Comparison of ENCODE assay signal across 24 cellular contexts in the genomic region with DNA sequence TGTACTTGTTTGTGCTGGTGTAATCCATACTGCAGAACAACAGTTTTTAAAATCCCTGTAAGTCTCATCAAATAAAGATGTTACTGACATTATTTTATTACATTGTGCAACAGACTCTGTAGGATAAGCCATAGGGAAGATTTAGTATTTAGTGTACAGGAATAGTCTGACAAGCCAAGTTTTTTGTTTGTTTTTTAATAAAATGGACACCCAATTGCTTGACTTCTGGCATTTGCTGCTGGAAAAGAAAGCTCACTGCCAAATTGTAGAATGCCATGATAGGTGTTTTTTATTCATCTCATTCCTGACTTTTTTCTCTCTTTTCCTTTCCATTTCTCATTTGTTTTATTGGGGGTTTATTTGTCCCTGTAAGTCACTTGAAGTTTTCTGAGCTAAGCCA.
"Had no signal": no experiment of that assay in that cellular context is flagged by ENCODE, and none has a peak within 500 bp of the region (broad histone marks: within the 10 kb centered on the region; RNA-seq: fewer than 3 reads in every experiment).

No MANE protein-coding gene starts in this region.

- DNase-seq: colonic mucosa; cortex of kidney; dermis blood vessel endothelial cell; dorsolateral prefrontal cortex; effector CD4-positive, alpha-beta T cell; effector CD8-positive, alpha-beta T cell; effector memory CD4-positive, alpha-beta T cell; effector memory CD8-positive, alpha-beta T cell; endodermal cell; erythroblast; esophagus squamous epithelium; foreskin fibroblast; foreskin keratinocyte; foreskin melanocyte; gastrocnemius medialis; glutamatergic neuron; head of caudate nucleus had no signal

- ATAC-seq: effector memory CD8-positive, alpha-beta T cell; esophagus mucosa; foreskin keratinocyte; gastrocnemius medialis; gastroesophageal sphincter had no signal

- H3K4me3 ChIP-seq: colonic mucosa, coronary artery, dorsolateral prefrontal cortex, esophagus muscularis mucosa, esophagus squamous epithelium, gastrocnemius medialis, gastroesophageal sphincter, heart left ventricle, heart right ventricle had no signal

- H3K27ac ChIP-seq: colonic mucosa, coronary artery, dorsolateral prefrontal cortex, epithelial cell of prostate, esophagus muscularis mucosa, esophagus squamous epithelium, foreskin keratinocyte, gastrocnemius medialis, gastroesophageal sphincter, heart right ventricle had no signal

- H3K4me1 ChIP-seq: colonic mucosa, esophagus muscularis mucosa, esophagus squamous epithelium, foreskin keratinocyte, gastrocnemius medialis, gastroesophageal sphincter had no signal

- H3K9me3 ChIP-seq: colonic mucosa, esophagus muscularis mucosa, esophagus squamous epithelium, gastrocnemius medialis had no signal

- H3K27me3 ChIP-seq: colonic mucosa, dorsolateral prefrontal cortex, esophagus muscularis mucosa, esophagus squamous epithelium, foreskin keratinocyte, gastrocnemius medialis, gastroesophageal sphincter, heart left ventricle, heart right ventricle had no signal
